ENCODE assay signal across 9 cellular contexts in genomic region chr6:129646617-129647016, GRCh38.
DNase-seq lines count a peak whose midpoint lies in the region; ATAC-seq lines count a peak whose summit lies in the region.
"Had no signal": no experiment of that assay in that cellular context is flagged by ENCODE, and none has a peak within 500 bp of the region (broad histone marks: within the 10 kb centered on the region; RNA-seq: fewer than 3 reads in every experiment).

No MANE protein-coding gene starts in this region.

- peaks cover 51% of the 10 kb centered on the region for H3K4me1 ChIP-seq in skeletal muscle satellite cell (ENCODE audit: control insufficient read depth, insufficient read depth, low read length)

- H3K27ac ChIP-seq in SK-N-MC, result peak overlapping the region; percentile 95

- ATAC-seq in GM19397 (IDR thresholded peaks at IDR 0.05; ENCODE audit: unreplicated experiment) (peak; percentile 56), HG02943 (IDR thresholded peaks at IDR 0.05; ENCODE audit: low read depth, unreplicated experiment) (peak; percentile 81)
- no peak for ATAC-seq in activated naive CD8-positive, alpha-beta T cell treated with anti-CD3 and anti-CD28 coated beads, Interleukin-2, amount 50 U/mL, for 24 hours

- no peaks in the 10 kb centered on the region for H3K27me3 Mint-ChIP-seq in activated naive CD8-positive, alpha-beta T cell treated with anti-CD3 and anti-CD28 coated beads, Interleukin-2, amount 50 U/mL, for 24 hours
- H3K27me3 Mint-ChIP-seq: progenitor cell of endocrine pancreas had no signal

- H3K4me1 Mint-ChIP-seq in activated naive CD8-positive, alpha-beta T cell treated with anti-CD3 and anti-CD28 coated beads, Interleukin-2, amount 50 U/mL, for 24 hours, result no peaks in the 10 kb centered on the region

- H3K9me3 ChIP-seq in SK-N-MC (ENCODE audit: low read depth, low read length) (no peaks in the 10 kb centered on the region), skeletal muscle satellite cell (replicated peaks; ENCODE audit: low read length) (no peaks in the 10 kb centered on the region)

- no peak overlapping the region for H3K4me3 Mint-ChIP-seq in activated naive CD8-positive, alpha-beta T cell treated with anti-CD3 and anti-CD28 coated beads, Interleukin-2, amount 50 U/mL, for 24 hours

- H3K4me3 ChIP-seq in SK-N-MC, result peak overlapping the region; percentile 76
- H3K4me3 ChIP-seq in skeletal muscle satellite cell (ENCODE audit: low read length), result no peak overlapping the region

- DNase-seq in SK-N-MC (ENCODE audit: low read depth, low spot score) (no peak), DMS 273 (lab: John Stamatoyannopoulos, UW; ENCODE audit: unreplicated experiment) (no peak)
- no peak for DNase-seq in activated naive CD8-positive, alpha-beta T cell treated with anti-CD3 and anti-CD28 coated beads, Interleukin-2, amount 50 U/mL, for 24 hours
- DNase-seq in activated naive CD4-positive, alpha-beta T cell treated with Interleukin-2 at 50 U/mL for 16 hours, result no peak
- no peak for DNase-seq in NK-92 treated with Interleukin-12 subunit alpha and Interleukin-12 subunit beta, amount 100 ng/mL, for 24 hours (lab: John Stamatoyannopoulos, UW)

- H3K9ac ChIP-seq in SK-N-MC (ENCODE audit: insufficient read length), result peak overlapping the region; percentile 74
- H3K9ac ChIP-seq in skeletal muscle satellite cell (ENCODE audit: low read depth, low read length), result peak overlapping the region; percentile 20

- H3K9me3 Mint-ChIP-seq in activated naive CD8-positive, alpha-beta T cell treated with anti-CD3 and anti-CD28 coated beads, Interleukin-2, amount 50 U/mL, for 24 hours, result no peaks in the 10 kb centered on the region

- no peaks in the 10 kb centered on the region for H3K36me3 ChIP-seq in SK-N-MC (ENCODE audit: insufficient read depth, low read length)
- H3K36me3 ChIP-seq in skeletal muscle satellite cell (ENCODE audit: insufficient read depth, low read length), result peaks cover 6% of the 10 kb centered on the region

- H3K4me2 ChIP-seq in skeletal muscle satellite cell (ENCODE audit: low read length), result peak overlapping the region; percentile 58

- H3K36me3 Mint-ChIP-seq in activated naive CD8-positive, alpha-beta T cell treated with anti-CD3 and anti-CD28 coated beads, Interleukin-2, amount 50 U/mL, for 24 hours (ENCODE audit: low read depth), result no peaks in the 10 kb centered on the region

- no peak overlapping the region for H3K27ac Mint-ChIP-seq in activated naive CD8-positive, alpha-beta T cell treated with anti-CD3 and anti-CD28 coated beads, Interleukin-2, amount 50 U/mL, for 24 hours

- H3K27me3 ChIP-seq in skeletal muscle satellite cell (ENCODE audit: control insufficient read depth, insufficient read depth, low read length), result no peaks in the 10 kb centered on the region
